28 cellular contexts compared by ENCODE assay signal in the genomic region with DNA sequence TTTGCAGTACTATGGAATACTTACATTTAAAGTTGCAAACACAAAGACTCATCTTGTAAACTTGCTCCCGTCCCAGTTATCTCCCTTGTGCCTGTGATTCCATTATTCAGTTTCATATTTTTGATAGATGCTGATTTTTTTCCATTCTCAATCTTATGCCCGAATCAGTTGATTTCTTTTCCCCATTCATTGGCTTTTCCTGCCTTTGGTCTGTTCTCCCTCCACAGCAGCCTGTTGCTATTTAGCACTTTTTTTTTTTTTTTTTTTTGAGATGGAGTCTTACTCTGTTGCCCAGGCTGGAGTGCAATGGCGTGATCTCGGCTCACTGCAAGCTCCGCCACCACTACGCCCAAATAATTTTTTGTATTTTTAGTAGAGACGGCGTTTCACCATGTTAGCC.
"Had no signal": no experiment of that assay in that cellular context is flagged by ENCODE, and none has a peak within 500 bp of the region (broad histone marks: within the 10 kb centered on the region; RNA-seq: fewer than 3 reads in every experiment).

No MANE protein-coding gene starts in this region.

- H3K4me1 ChIP-seq: esophagus squamous epithelium, gastrocnemius medialis, heart right ventricle, left lung, lower lobe of right lung had no signal

- DNase-seq: dermis blood vessel endothelial cell; dorsolateral prefrontal cortex; effector CD4-positive, alpha-beta T cell; effector memory CD4-positive, alpha-beta T cell; erythroblast; esophagus squamous epithelium; foreskin fibroblast; foreskin melanocyte; gastrocnemius medialis; glutamatergic neuron; head of caudate nucleus; heart right ventricle; hippocampal formation; left cardiac atrium; left lung; left ventricle myocardium superior; lower lobe of right lung; mesenchymal stem cell; mucosa of descending colon; naive B cell had no signal

- H3K4me1 Mint-ChIP-seq: mesothelial cell of epicardium, naive B cell had no signal

- H3K4me3 Mint-ChIP-seq: mesothelial cell of epicardium, naive B cell had no signal

- H3K9me3 ChIP-seq: esophagus squamous epithelium, gastrocnemius medialis, left lung, lower lobe of right lung, mucosa of descending colon had no signal

- ATAC-seq: esophagus mucosa, gastrocnemius medialis, heart right ventricle, left cardiac atrium, left lung, left ventricle myocardium superior, lower lobe of right lung, mucosa of descending colon had no signal

- H3K36me3 ChIP-seq: esophagus squamous epithelium, gastrocnemius medialis, heart right ventricle, left lung, lower lobe of right lung had no signal

- H3K27me3 ChIP-seq: esophagus squamous epithelium, gastrocnemius medialis, heart right ventricle, left lung had no signal

- H3K36me3 Mint-ChIP-seq: naive B cell had no signal

- FAIRE-seq: colon, endometrium, islet of Langerhans, keratinocyte had no signal

- H3K4me3 ChIP-seq: coronary artery, dorsolateral prefrontal cortex, esophagus squamous epithelium, gastrocnemius medialis, heart right ventricle, left lung, lower lobe of right lung, mucosa of descending colon had no signal

- H3K27ac ChIP-seq: coronary artery, dorsolateral prefrontal cortex, epithelial cell of prostate, esophagus squamous epithelium, gastrocnemius medialis, heart right ventricle, left lung, lower lobe of right lung had no signal

- H3K27ac Mint-ChIP-seq: mesothelial cell of epicardium, naive B cell had no signal
